8 cellular contexts compared by ENCODE assay signal in the genomic region with DNA sequence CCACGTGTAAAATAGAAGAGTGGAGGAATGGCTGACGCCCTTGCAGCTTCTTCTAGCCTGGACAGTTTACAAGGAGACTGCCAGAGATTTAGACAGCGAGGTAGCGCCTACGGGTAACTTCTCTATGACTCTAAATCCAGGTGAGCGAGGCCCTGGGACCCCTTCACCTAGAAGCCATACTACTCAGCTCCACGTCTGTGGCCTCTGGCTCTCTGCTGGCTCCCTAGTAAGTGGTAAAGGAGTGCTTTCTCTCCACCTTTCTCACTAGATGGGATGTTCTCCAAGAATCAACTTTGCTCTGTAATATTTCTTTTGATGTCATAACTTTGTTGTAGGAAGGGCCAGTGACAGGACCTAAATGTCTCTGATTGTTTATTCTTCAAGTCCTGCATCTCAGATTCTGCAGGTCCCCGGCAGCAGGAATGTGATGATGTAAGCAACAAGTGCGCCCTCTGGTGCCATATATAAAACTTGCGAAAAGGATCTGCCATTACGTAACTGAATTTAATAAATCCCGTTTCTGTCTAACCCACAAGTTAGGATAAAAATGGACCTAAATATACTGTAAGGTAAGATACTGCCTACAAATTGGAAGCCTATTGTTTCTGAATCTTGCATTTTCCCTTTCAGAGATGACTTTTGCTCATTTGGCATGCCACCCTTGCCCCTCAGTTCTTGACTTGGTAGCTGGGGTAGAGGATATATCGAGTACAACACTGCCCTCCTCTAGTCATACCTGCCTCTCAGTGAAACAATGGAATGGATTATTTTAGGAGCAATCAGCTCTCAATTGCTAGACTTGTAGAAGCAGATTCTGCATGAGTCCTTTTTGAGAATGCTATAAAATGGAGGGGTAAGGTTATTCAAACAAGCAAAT. TPM values are rescaled to one million over a fixed set of nuclear protein-coding genes. Genes with fewer than 3 reads are reported as not detected.
DNase-seq lines count a peak whose midpoint lies in the region; ATAC-seq, FAIRE-seq and TF ChIP-seq lines count a peak whose summit lies in the region.

No MANE protein-coding gene starts in this region.

- H3K27me3 Mint-ChIP-seq in activated CD4-positive, alpha-beta T cell treated with anti-CD3 and anti-CD28 coated beads, Interleukin-2, amount 10 ng/mL, durations not matched to agents 24 days and 14 days, result peaks cover 40% of the 10 kb centered on the region

- intact Hi-C loops in activated CD4-positive, alpha-beta T cell treated with anti-CD3 and anti-CD28 coated beads, Interleukin-2, amount 10 ng/mL, durations not matched to agents 24 days and 14 days (cut with micrococcal nuclease), result loop anchor here (1.0 kb wide), 2 partner anchors 27 to 687 kb away; no protein-coding TSS in a partner anchor
- intact Hi-C loops in pancreas (cut with DNase I), result no loop called here

- H3K9me3 ChIP-seq in GM23248 (ENCODE audit: low read depth) (no peaks in the 10 kb centered on the region), pancreas (no peaks in the 10 kb centered on the region)

- no peaks in the 10 kb centered on the region for H3K4me1 Mint-ChIP-seq in activated CD4-positive, alpha-beta T cell treated with anti-CD3 and anti-CD28 coated beads, Interleukin-2, amount 10 ng/mL, durations not matched to agents 24 days and 14 days
- H3K4me1 Mint-ChIP-seq in stimulated activated effector memory CD8-positive, alpha-beta T cell treated with anti-CD3 and anti-CD28 coated beads, Interleukin-12 subunit alpha, Interleukin-12 subunit beta, amount 100 ng/mL, for 72 hours, result no peaks in the 10 kb centered on the region

- no peak overlapping the region for H3K27ac Mint-ChIP-seq in activated CD4-positive, alpha-beta T cell treated with anti-CD3 and anti-CD28 coated beads, Interleukin-2, amount 10 ng/mL, durations not matched to agents 24 days and 14 days
- H3K27ac Mint-ChIP-seq in stimulated activated effector memory CD8-positive, alpha-beta T cell treated with anti-CD3 and anti-CD28 coated beads, Interleukin-12 subunit alpha, Interleukin-12 subunit beta, amount 100 ng/mL, for 72 hours, result no peak overlapping the region

- no peak overlapping the region for H3K27ac ChIP-seq in GM23248
- H3K27ac ChIP-seq in pancreas, result no peak overlapping the region

- H3K27me3 ChIP-seq in GM23248 (replicated peaks; ENCODE audit: insufficient read depth) (peaks cover 27% of the 10 kb centered on the region), pancreas (no peaks in the 10 kb centered on the region)

- H4K20me1 ChIP-seq in GM23248 (ENCODE audit: insufficient read depth), result no peaks in the 10 kb centered on the region

- H3K36me3 Mint-ChIP-seq in activated CD4-positive, alpha-beta T cell treated with anti-CD3 and anti-CD28 coated beads, Interleukin-2, amount 10 ng/mL, durations not matched to agents 24 days and 14 days (ENCODE audit: low read depth), result no peaks in the 10 kb centered on the region
- H3K36me3 Mint-ChIP-seq in stimulated activated effector memory CD8-positive, alpha-beta T cell treated with anti-CD3 and anti-CD28 coated beads, Interleukin-12 subunit alpha, Interleukin-12 subunit beta, amount 100 ng/mL, for 72 hours, result no peaks in the 10 kb centered on the region

- no peak overlapping the region for H3K4me2 ChIP-seq in GM23248 (ENCODE audit: unreplicated experiment)

- WGBS in GM23248 (ENCODE audit: low coverage in 1 of 2, low lambda C conversion rate in 2 of 2, missing lambda C conversion rate in 2 of 2), 2 experiments, result 34% methylated on average over 13 of the region's 13 CpGs
- WGBS in pancreas, 2 donors, result 29 to 35% methylated on average over 13 of the region's 13 CpGs

- no peak for FAIRE-seq in pancreas (lab: Jason Lieb, UNC)

- no peak overlapping the region for H3K4me3 Mint-ChIP-seq in activated CD4-positive, alpha-beta T cell treated with anti-CD3 and anti-CD28 coated beads, Interleukin-2, amount 10 ng/mL, durations not matched to agents 24 days and 14 days
- no peak overlapping the region for H3K4me3 Mint-ChIP-seq in stimulated activated effector memory CD8-positive, alpha-beta T cell treated with anti-CD3 and anti-CD28 coated beads, Interleukin-12 subunit alpha, Interleukin-12 subunit beta, amount 100 ng/mL, for 72 hours

- H3K4me3 ChIP-seq in GM23248, result no peak overlapping the region
- H3K4me3 ChIP-seq in pancreas, result no peak overlapping the region

- H2AFZ ChIP-seq in GM23248, result no peak overlapping the region

- no peaks in the 10 kb centered on the region for H3K4me1 ChIP-seq in GM23248 (ENCODE audit: insufficient read depth)
- H3K4me1 ChIP-seq in pancreas, result peaks cover 0 to 6% (median 0%) of the 10 kb centered on the region in 3 donors

- in situ Hi-C loops in Caki2 (cut with HindIII; ENCODE audit: low pct_unique_long_range_greater_than_20kb, low sequenced_read_pairs) (no loop called here), GM23248 (cut with MboI) (no loop called here)

- TF ChIP-seq CTCF in pancreas (IDR thresholded peaks at IDR 0.05), result peak; percentile 13 to 38 (median 30)

- ATAC-seq in pancreas (peak; percentile 69 to 94 (median 80)), GM21723 (IDR thresholded peaks at IDR 0.05; ENCODE audit: unreplicated experiment) (no peak)
- no peak for ATAC-seq in stimulated activated effector memory CD8-positive, alpha-beta T cell treated with anti-CD3 and anti-CD28 coated beads, Interleukin-12 subunit alpha, Interleukin-12 subunit beta, amount 100 ng/mL, for 72 hours

- H3K9ac ChIP-seq in GM23248, result no peak overlapping the region

- H3K36me3 ChIP-seq in GM23248 (ENCODE audit: low read depth), result no peaks in the 10 kb centered on the region
- no peaks in the 10 kb centered on the region for H3K36me3 ChIP-seq in pancreas

- H3F3A ChIP-seq in GM23248 (ENCODE audit: insufficient read depth), result no peaks in the 10 kb centered on the region

- no peaks in the 10 kb centered on the region for H3K9me3 Mint-ChIP-seq in activated CD4-positive, alpha-beta T cell treated with anti-CD3 and anti-CD28 coated beads, Interleukin-2, amount 10 ng/mL, durations not matched to agents 24 days and 14 days
- no peaks in the 10 kb centered on the region for H3K9me3 Mint-ChIP-seq in stimulated activated effector memory CD8-positive, alpha-beta T cell treated with anti-CD3 and anti-CD28 coated beads, Interleukin-12 subunit alpha, Interleukin-12 subunit beta, amount 100 ng/mL, for 72 hours

- H3K9me2 ChIP-seq in GM23248 (ENCODE audit: insufficient read depth), result no peaks in the 10 kb centered on the region

- DNase-seq in Caki2 (ENCODE audit: low read depth) (peak; percentile 35), GM23248 (peak; percentile 80), NCI-H2196 treated with DMSO at 0.1 percent for 48 hours (lab: John Stamatoyannopoulos, UW; ENCODE audit: unreplicated experiment) (peak; percentile 57), fibroblast of the conjunctiva (ENCODE audit: low read depth) (peak; percentile 71), pancreas (peak in 4 of 6 donors; percentile 22 to 60 (median 44))
- DNase-seq in activated CD4-positive, alpha-beta T cell treated with anti-CD3 and anti-CD28 coated beads, Interleukin-2, amount 10 ng/mL, durations not matched to agents 24 days and 14 days, result peak; percentile 78
- DNase-seq in stimulated activated effector memory CD8-positive, alpha-beta T cell treated with anti-CD3 and anti-CD28 coated beads, Interleukin-12 subunit alpha, Interleukin-12 subunit beta, amount 100 ng/mL, for 72 hours (ENCODE audit: low spot score in 2 of 2), result no peak

- H3K79me2 ChIP-seq in GM23248 (ENCODE audit: insufficient read depth), result no peaks in the 10 kb centered on the region

RNA-seq across cellular contexts. Expression of a gene that starts 11.0 kb away (rescaled TPM):
- total RNA-seq in Caki2 (2014; rRNA removed; shearing (Covaris generic); ENCODE audit: low replicate concordance), result 0.10 TPM in 1 of 2 replicates, not detected in the other
- total RNA-seq in GM23248 (2014; rRNA removed; shearing (Covaris generic)), result not detected in 2 replicates
- polyA plus RNA-seq in GM23248 (2016; fragmentation: Nextera tagmentation; extraction: Ambion mirVana), result not detected in 2 replicates
- total RNA-seq in activated CD4-positive, alpha-beta T cell treated with anti-CD3 and anti-CD28 coated beads, Interleukin-2, amount 10 ng/mL, durations not matched to agents 24 days and 14 days, result not detected in 2 replicates
- under 1 TPM; 0.09 to 0.59 (median 0.35) TPM for total RNA-seq in pancreas
- 1 to 10 TPM in 1 of 2 donors, under 1 TPM in 1; 0.61 to 1.3 TPM for polyA plus RNA-seq in pancreas

Comparison
In these comparisons a context has a peak if more than half of its experiments do, and no peak if none do; other contexts are left out.
1. DNase-seq: peak in Caki2 (single experiment), GM23248 (single experiment), NCI-H2196 treated with DMSO at 0.1 percent for 48 hours (single experiment), activated CD4-positive, alpha-beta T cell treated with anti-CD3 and anti-CD28 coated beads, Interleukin-2, amount 10 ng/mL, durations not matched to agents 24 days and 14 days (single experiment), fibroblast of the conjunctiva (single experiment) and pancreas (4 of 6); none in stimulated activated effector memory CD8-positive, alpha-beta T cell treated with anti-CD3 and anti-CD28 coated beads, Interleukin-12 subunit alpha, Interleukin-12 subunit beta, amount 100 ng/mL, for 72 hours (0 of 2).
2. ATAC-seq: peak in pancreas (4 of 4); none in stimulated activated effector memory CD8-positive, alpha-beta T cell treated with anti-CD3 and anti-CD28 coated beads, Interleukin-12 subunit alpha, Interleukin-12 subunit beta, amount 100 ng/mL, for 72 hours (single experiment) and GM21723 (single experiment).